Comparison of ENCODE assay signal across 21 cellular contexts in genomic region chr11:60678231-60678630, GRCh38. TPM values are rescaled to one million over a fixed set of nuclear protein-coding genes. Genes with fewer than 3 reads are reported as not detected.
"Had no signal": no experiment of that assay in that cellular context is flagged by ENCODE, and none has a peak within 500 bp of the region (broad histone marks: within the 10 kb centered on the region; RNA-seq: fewer than 3 reads in every experiment).

No MANE protein-coding gene starts in this region.

RNA-seq across cellular contexts. Expression of gene MS4A8, which starts 21.2 kb away (rescaled TPM):
- total RNA-seq: activated naive CD4-positive, alpha-beta T cell treated with anti-CD3 and anti-CD28 coated beads for 36 hours; activated naive CD4-positive, alpha-beta T cell treated with anti-CD3 and anti-CD28 coated beads, Interleukin-2, amount 50 U/mL, for 72 hours; activated naive CD8-positive, alpha-beta T cell treated with anti-CD3 and anti-CD28 coated beads for 36 hours; activated naive CD8-positive, alpha-beta T cell treated with anti-CD3 and anti-CD28 coated beads, Interleukin-2, amount 10 ng/mL, durations not matched to agents 7 days and 5 days; activated T-cell treated with anti-CD3 and anti-CD28 coated beads, Interleukin-2, amount 50 U/mL, for 4 hours; activated T-cell treated with anti-CD3 and anti-CD28 coated beads, Interleukin-2, amount 50 U/mL, for 72 hours; activated T-helper 1 cell treated with anti-CD3 and anti-CD28 coated beads, Interleukin-12 subunit alpha, Interleukin-12 subunit beta, Interleukin-2, Interleukin-4 antibody, amounts not matched to agents 30 ng/mL and 10 ng/mL and 1 ng/mL, durations not matched to agents 14 hours and 24 hours and 36 hours; activated T-helper 17 cell treated with anti-CD3 and anti-CD28 coated beads, Interleukin-2, amount 50 U/mL, for 72 hours; activated T-helper 2 cell treated with anti-CD3 and anti-CD28 coated beads, Interferon-gamma antibody, Interleukin-2, Interleukin-4, amounts not matched to agents 10 μg/mL and 5 μg/mL and 100 μg/mL, durations not matched to agents 14 hours and 24 hours and 36 hours; aorta; ascending aorta; astrocyte; bronchial epithelial cell; cardiac muscle cell; cardiac septum; chondrocyte had no signal
- polyA plus RNA-seq: cardiac muscle cell had no signal

RNA-seq across cellular contexts. Expression of gene MS4A18, which starts 46.3 kb away (rescaled TPM):
- total RNA-seq: activated naive CD4-positive, alpha-beta T cell treated with anti-CD3 and anti-CD28 coated beads for 36 hours; activated naive CD4-positive, alpha-beta T cell treated with anti-CD3 and anti-CD28 coated beads, Interleukin-2, amount 50 U/mL, for 72 hours; activated naive CD8-positive, alpha-beta T cell treated with anti-CD3 and anti-CD28 coated beads for 36 hours; activated naive CD8-positive, alpha-beta T cell treated with anti-CD3 and anti-CD28 coated beads, Interleukin-2, amount 10 ng/mL, durations not matched to agents 7 days and 5 days; activated T-cell treated with anti-CD3 and anti-CD28 coated beads, Interleukin-2, amount 50 U/mL, for 4 hours; activated T-cell treated with anti-CD3 and anti-CD28 coated beads, Interleukin-2, amount 50 U/mL, for 72 hours; activated T-helper 1 cell treated with anti-CD3 and anti-CD28 coated beads, Interleukin-12 subunit alpha, Interleukin-12 subunit beta, Interleukin-2, Interleukin-4 antibody, amounts not matched to agents 30 ng/mL and 10 ng/mL and 1 ng/mL, durations not matched to agents 14 hours and 24 hours and 36 hours; activated T-helper 17 cell treated with anti-CD3 and anti-CD28 coated beads, Interleukin-2, amount 50 U/mL, for 72 hours; activated T-helper 2 cell treated with anti-CD3 and anti-CD28 coated beads, Interferon-gamma antibody, Interleukin-2, Interleukin-4, amounts not matched to agents 10 μg/mL and 5 μg/mL and 100 μg/mL, durations not matched to agents 14 hours and 24 hours and 36 hours; adrenal gland; aorta; ascending aorta; astrocyte; body of pancreas; breast epithelium; bronchial epithelial cell; cardiac muscle cell; cardiac septum; cerebellum; chondrocyte had no signal
- polyA plus RNA-seq: adipose tissue, adrenal gland, aorta, cardiac muscle cell had no signal
